12 cellular contexts compared by ENCODE assay signal in the genomic region with DNA sequence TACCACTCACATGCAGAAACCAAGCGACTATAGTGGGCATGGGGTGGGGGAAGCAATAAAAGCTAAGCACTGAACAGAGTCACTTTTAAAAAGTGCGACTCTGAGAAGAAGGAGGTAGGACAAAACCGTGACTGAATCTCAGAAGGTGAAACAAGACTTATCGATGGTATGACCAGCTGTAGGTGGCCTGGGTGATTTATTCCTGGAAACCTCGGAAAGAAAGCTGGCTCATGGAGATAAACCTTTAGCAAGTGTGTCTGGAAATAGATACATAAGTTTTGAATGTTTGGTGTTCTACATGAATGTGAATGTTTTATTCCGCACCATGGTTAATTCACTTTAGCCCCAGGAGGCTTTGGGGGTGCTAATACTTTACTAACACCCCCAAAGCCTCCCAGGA. TPM values are rescaled to one million over a fixed set of nuclear protein-coding genes. Genes with fewer than 3 reads are reported as not detected.
"Had no signal": no experiment of that assay in that cellular context is flagged by ENCODE, and none has a peak within 500 bp of the region (broad histone marks: within the 10 kb centered on the region; RNA-seq: fewer than 3 reads in every experiment).

No MANE protein-coding gene starts in this region.

- H3K9me3 ChIP-seq: HAP-1 had no signal

- H2AFZ ChIP-seq: GM23248, GM23338 had no signal

- H3K27ac ChIP-seq: GM23248 had no signal

- H3K4me1 ChIP-seq: HAP-1 had no signal

- H3K4me2 ChIP-seq: GM23338 had no signal

- FAIRE-seq: H1, H54 had no signal

- DNase-seq: GM23248, GOT3, H7, H9, HCEC 1CT, HFFc6 had no signal

- H3K4me3 ChIP-seq: GM23248, GM23338, HAP-1 had no signal

- H3K36me3 ChIP-seq: HAP-1 had no signal

- H3K9ac ChIP-seq: GM23248 had no signal

- ATAC-seq: GM23338, HCT116 had no signal

RNA-seq across cellular contexts. Expression of gene BANF2, which starts 43.9 kb away (rescaled TPM):
- total RNA-seq: GM23248, GM23338, H1, H4, H7, H9, HFFc6 had no signal
- polyA plus RNA-seq: GM23248, GM23338, H1 had no signal
